9 cellular contexts compared by ENCODE assay signal in the genomic region with DNA sequence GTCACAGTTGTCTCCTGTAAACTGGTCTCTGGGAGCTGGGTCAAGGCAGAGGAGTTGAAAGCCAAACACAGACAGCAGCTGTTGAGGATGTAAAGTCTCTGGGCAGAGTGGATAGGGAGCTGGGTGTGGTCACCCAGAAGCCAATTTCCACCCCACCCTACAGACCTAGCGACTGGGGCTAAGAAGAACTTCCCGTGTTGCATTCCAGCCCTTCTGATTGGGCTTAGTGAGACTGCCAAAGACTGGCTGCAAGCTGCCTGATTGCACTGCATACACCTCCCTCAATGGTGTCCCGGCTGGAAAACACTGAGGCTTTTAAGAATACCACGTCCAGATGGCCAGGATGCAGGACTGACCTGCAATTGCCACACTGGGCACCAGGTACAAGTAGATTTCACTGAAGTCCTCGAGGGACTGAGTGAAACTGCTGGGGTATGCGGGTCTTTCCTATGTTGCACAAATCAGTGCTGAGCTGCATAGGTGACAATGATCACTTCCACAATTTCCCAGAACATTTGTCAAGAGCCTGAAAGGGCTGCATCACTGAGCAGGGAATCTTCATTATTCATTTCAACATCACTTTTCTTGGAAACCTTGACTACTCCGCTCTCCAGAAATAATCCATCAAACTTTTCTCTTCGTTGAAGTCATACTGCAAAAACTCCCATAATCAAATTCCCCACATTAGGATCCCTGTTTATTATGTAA. TPM values are rescaled to one million over a fixed set of nuclear protein-coding genes. Genes with fewer than 3 reads are reported as not detected.
A peak's percentile ranks its signal among the peaks of the same experiment; 100 is the strongest.
DNase-seq lines count a peak whose midpoint lies in the region; TF ChIP-seq lines count a peak whose summit lies in the region.
"Had no signal": no experiment of that assay in that cellular context is flagged by ENCODE, and none has a peak within 500 bp of the region (broad histone marks: within the 10 kb centered on the region; RNA-seq: fewer than 3 reads in every experiment).

No MANE protein-coding gene starts in this region.

- no peaks in the 10 kb centered on the region for H3K36me3 ChIP-seq in fibroblast of lung (ENCODE audit: control insufficient read depth, insufficient read depth, low read length)
- no peaks in the 10 kb centered on the region for H3K36me3 ChIP-seq in skeletal muscle tissue (ENCODE audit: control insufficient read depth in 3 of 3, insufficient read depth in 3 of 3, low read length in 3 of 3)
- H3K36me3 ChIP-seq: ovary had no signal

- no peak for TF ChIP-seq CTCF in fibroblast of lung (conservative IDR thresholded peaks at IDR 0.05 in 1 of 2, IDR thresholded peaks at IDR 0.05 in 1 of 2; ENCODE audit: low read depth in 1 of 2, low read length in 2 of 2)

- H2AFZ ChIP-seq in fibroblast of lung (ENCODE audit: low read length) = peak overlapping the region; percentile 41

- H3K27me3 ChIP-seq in fibroblast of lung (ENCODE audit: control insufficient read depth, insufficient read depth, low read length) (no peaks in the 10 kb centered on the region), skeletal muscle tissue (ENCODE audit: control insufficient read depth in 3 of 3, insufficient read depth in 3 of 3, low read length in 3 of 3) (peaks cover 0 to 21% (median 2%) of the 10 kb centered on the region in 3 donors)
- H3K27me3 ChIP-seq: ovary had no signal

- H3K9me3 Mint-ChIP-seq in activated CD4-positive, alpha-beta T cell treated with anti-CD3 and anti-CD28 coated beads, Interleukin-2, amount 10 ng/mL, durations not matched to agents 24 days and 14 days = no peaks in the 10 kb centered on the region

- peaks cover 21% of the 10 kb centered on the region for H3K4me1 ChIP-seq in fibroblast of lung (ENCODE audit: control insufficient read depth, extremely low read depth, insufficient read depth, low read length)
- peaks cover 3 to 9% (median 6%) of the 10 kb centered on the region in 3 donors for H3K4me1 ChIP-seq in skeletal muscle tissue (ENCODE audit: control insufficient read depth in 3 of 3, insufficient read depth in 3 of 3, low read length in 3 of 3)

- peak overlapping the region; percentile 18 for H3K27ac Mint-ChIP-seq in activated CD4-positive, alpha-beta T cell treated with anti-CD3 and anti-CD28 coated beads, Interleukin-2, amount 10 ng/mL, durations not matched to agents 24 days and 14 days

- DNase-seq in activated CD4-positive, alpha-beta T cell treated with anti-CD3 and anti-CD28 coated beads, Interleukin-2, amount 10 ng/mL, durations not matched to agents 24 days and 14 days = no peak
- DNase-seq in activated CD4-positive, alpha-beta T cell treated with anti-CD3 and anti-CD28 coated beads, Interleukin-2, amount 50 U/mL, for 48 hours = no peak
- DNase-seq in OCI-M1 (lab: John Stamatoyannopoulos, UW) = peak; percentile 43
- peak; percentile 53 to 66 for DNase-seq in fibroblast of lung (ENCODE audit: low read depth in 2 of 2)
- DNase-seq in posterior cingulate gyrus = no peak
- DNase-seq in NCI-H1417 treated with DMSO at 0.1 percent for 48 hours (lab: John Stamatoyannopoulos, UW) = no peak
- no peak for DNase-seq in NCI-H510A treated with DMSO at 0.1 percent for 48 hours (lab: John Stamatoyannopoulos, UW)
- DNase-seq: ovary had no signal

- H3K4me2 ChIP-seq in fibroblast of lung (ENCODE audit: extremely low read depth, insufficient read depth, low read length) = peak overlapping the region; percentile 66

- no peak overlapping the region for H3K27ac ChIP-seq in fibroblast of lung (ENCODE audit: insufficient read depth, low read length)
- peak overlapping the region; percentile 7 for H3K27ac ChIP-seq in skeletal muscle tissue (ENCODE audit: low read depth, low read length)
- H3K27ac ChIP-seq: ovary had no signal

- H3K36me3 Mint-ChIP-seq in activated CD4-positive, alpha-beta T cell treated with anti-CD3 and anti-CD28 coated beads, Interleukin-2, amount 10 ng/mL, durations not matched to agents 24 days and 14 days (ENCODE audit: low read depth) = peaks cover 16% of the 10 kb centered on the region

- H3K4me3 Mint-ChIP-seq in activated CD4-positive, alpha-beta T cell treated with anti-CD3 and anti-CD28 coated beads, Interleukin-2, amount 10 ng/mL, durations not matched to agents 24 days and 14 days = peak overlapping the region; percentile 44

- peaks cover 71% of the 10 kb centered on the region for H3K4me1 Mint-ChIP-seq in activated CD4-positive, alpha-beta T cell treated with anti-CD3 and anti-CD28 coated beads, Interleukin-2, amount 10 ng/mL, durations not matched to agents 24 days and 14 days

- no peaks in the 10 kb centered on the region for H4K20me1 ChIP-seq in fibroblast of lung (ENCODE audit: control insufficient read depth, extremely low read depth, insufficient read depth, low read length)

- H3K9ac ChIP-seq in fibroblast of lung (ENCODE audit: insufficient read depth, low read length) = no peak overlapping the region
- H3K9ac ChIP-seq in skeletal muscle tissue (ENCODE audit: low read depth in 1 of 3, low read length in 3 of 3) = no peak overlapping the region

- intact Hi-C loops in activated CD4-positive, alpha-beta T cell treated with anti-CD3 and anti-CD28 coated beads, Interleukin-2, amount 10 ng/mL, durations not matched to agents 24 days and 14 days (cut with micrococcal nuclease) = no loop called here
- intact Hi-C loops in posterior cingulate gyrus (cut with DNase I) = no loop called here

- H3K27me3 Mint-ChIP-seq in activated CD4-positive, alpha-beta T cell treated with anti-CD3 and anti-CD28 coated beads, Interleukin-2, amount 10 ng/mL, durations not matched to agents 24 days and 14 days = no peaks in the 10 kb centered on the region

- H3K9me3 ChIP-seq in fibroblast of lung (ENCODE audit: control insufficient read depth, insufficient read depth, low read depth, low read length) = no peaks in the 10 kb centered on the region
- no peaks in the 10 kb centered on the region for H3K9me3 ChIP-seq in skeletal muscle tissue (ENCODE audit: control insufficient read depth in 3 of 3, low read length in 3 of 3)
- H3K9me3 ChIP-seq: ovary had no signal

- H3K79me2 ChIP-seq in fibroblast of lung (ENCODE audit: control insufficient read depth, insufficient read depth, low read length) = no peaks in the 10 kb centered on the region

- no peak overlapping the region for H3K4me3 ChIP-seq in fibroblast of lung (replicated peaks in 1 of 4; ENCODE audit: control extremely low read depth in 1 of 4, insufficient read depth in 1 of 4, low read depth in 3 of 4, low read length in 4 of 4)
- no peak overlapping the region for H3K4me3 ChIP-seq in skeletal muscle tissue (ENCODE audit: low read length in 3 of 3)
- H3K4me3 ChIP-seq: ovary had no signal

RNA-seq across cellular contexts. Expression of a gene that starts 43.1 kb away (rescaled TPM):
- 51.3 and 54.9 TPM in 2 replicates for total RNA-seq in activated CD4-positive, alpha-beta T cell treated with anti-CD3 and anti-CD28 coated beads, Interleukin-2, amount 10 ng/mL, durations not matched to agents 24 days and 14 days
- total RNA-seq in fibroblast of lung = 30.8 and 49.5 TPM in 2 replicates
- 62.7 and 65.4 TPM in 2 replicates for polyA plus RNA-seq in fibroblast of lung
- polyA plus RNA-seq in fibroblast of lung (2012) = 32.0 and 34.4 TPM in 2 replicates
- polyA minus RNA-seq in fibroblast of lung (ENCODE audit: low replicate concordance) = 26.4 and 35.9 TPM in 2 replicates
- 32.9 TPM for total RNA-seq in skeletal muscle tissue

Comparison
In these comparisons a context has a peak if more than half of its experiments do, and no peak if none do; other contexts are left out.
1. DNase-seq: peak in OCI-M1 (single experiment) and fibroblast of lung (2 of 2); none in activated CD4-positive, alpha-beta T cell treated with anti-CD3 and anti-CD28 coated beads, Interleukin-2, amount 10 ng/mL, durations not matched to agents 24 days and 14 days (single experiment), activated CD4-positive, alpha-beta T cell treated with anti-CD3 and anti-CD28 coated beads, Interleukin-2, amount 50 U/mL, for 48 hours (0 of 2), posterior cingulate gyrus (0 of 10), NCI-H1417 treated with DMSO at 0.1 percent for 48 hours (single experiment) and NCI-H510A treated with DMSO at 0.1 percent for 48 hours (single experiment).